ENCODE assay signal across 9 cellular contexts in the genomic region with DNA sequence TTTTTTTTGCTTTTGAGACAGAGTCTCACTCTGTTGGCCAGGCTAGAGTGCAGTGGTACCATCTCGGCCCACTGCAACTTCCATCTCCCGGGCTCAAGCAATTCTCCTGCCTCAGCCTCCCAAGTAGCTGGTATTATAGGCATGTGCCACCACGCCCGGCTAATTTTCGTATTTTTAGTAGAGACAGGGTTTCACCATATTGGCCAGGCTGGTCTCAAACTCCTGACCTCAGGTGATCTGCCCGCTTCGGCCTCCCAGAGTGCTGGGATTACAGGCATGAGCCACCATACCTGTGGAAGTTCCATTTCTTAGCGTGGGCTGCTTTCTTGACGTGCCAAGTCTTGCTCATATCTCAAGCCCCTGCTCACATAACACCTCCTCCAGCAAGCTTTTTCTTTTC. TPM values are rescaled to one million over a fixed set of nuclear protein-coding genes. Genes with fewer than 3 reads are reported as not detected.
"Had no signal": no experiment of that assay in that cellular context is flagged by ENCODE, and none has a peak within 500 bp of the region (broad histone marks: within the 10 kb centered on the region; RNA-seq: fewer than 3 reads in every experiment).

No MANE protein-coding gene starts in this region.

RNA-seq across cellular contexts. Expression of gene HTR6, which starts 29.6 kb away (rescaled TPM):
- total RNA-seq: activated naive CD8-positive, alpha-beta T cell treated with anti-CD3 and anti-CD28 coated beads for 36 hours; activated T-helper 1 cell treated with anti-CD3 and anti-CD28 coated beads, Interleukin-12 subunit alpha, Interleukin-12 subunit beta, Interleukin-2, Interleukin-4 antibody, amounts not matched to agents 30 ng/mL and 10 ng/mL and 1 ng/mL, durations not matched to agents 14 hours and 24 hours and 36 hours; activated T-helper 2 cell treated with anti-CD3 and anti-CD28 coated beads, Interferon-gamma antibody, Interleukin-2, Interleukin-4, amounts not matched to agents 10 μg/mL and 5 μg/mL and 100 μg/mL, durations not matched to agents 14 hours and 24 hours and 36 hours; adrenal gland; body of pancreas; breast epithelium; bronchial epithelial cell; cardiac muscle cell; cardiac septum had no signal
